1 cellular context compared by ENCODE assay signal in genomic region chr14:21211509-21211908, GRCh38.
TF ChIP-seq lines count a peak whose summit lies in the region.

No MANE protein-coding gene starts in this region.

TF ChIP-seq in HepG2, 621 proteins besides CTCF, POLR2A, EP300 and RAD21:
- no peak for TF ChIP-seq AGO1 (IDR thresholded peaks at IDR 0.05; ENCODE audit: low read depth, low read length, poor library complexity, severe bottlenecking)
- no peak for TF ChIP-seq KLF13 (CRISPR knock-in tag; IDR thresholded peaks at IDR 0.05)
- TF ChIP-seq ATM (IDR thresholded peaks at IDR 0.05; ENCODE audit: borderline replicate concordance), result no peak
- 0 out of 2 replicates have a peak, but pooled peaks have one; percentile 3 for TF ChIP-seq RAD51 (IDR thresholded peaks at IDR 0.05; ENCODE audit: borderline replicate concordance)
- peak; percentile 4 for TF ChIP-seq RBM22 (optimal IDR thresholded peaks at IDR 0.05; ENCODE audit: low read length)
- TF ChIP-seq MLX (CRISPR knock-in tag; IDR thresholded peaks at IDR 0.05), result no peak
- TF ChIP-seq POGK (CRISPR knock-in tag; conservative IDR thresholded peaks at IDR 0.05), result no peak
- no peak for TF ChIP-seq DDIT3 (CRISPR knock-in tag; IDR thresholded peaks at IDR 0.05)
- TF ChIP-seq ZNF367 (CRISPR knock-in tag; IDR thresholded peaks at IDR 0.05; ENCODE audit: borderline replicate concordance), result no peak
- TF ChIP-seq ZNF18 (CRISPR knock-in tag; IDR thresholded peaks at IDR 0.05; ENCODE audit: insufficient replicate concordance), result peak; percentile 28
- TF ChIP-seq NPAS2 (CRISPR knock-in tag; IDR thresholded peaks at IDR 0.05; ENCODE audit: borderline replicate concordance), result no peak
- TF ChIP-seq ATF4 (CRISPR knock-in tag; IDR thresholded peaks at IDR 0.05), result 0 out of 4 replicates have a peak, but pooled peaks of 1 of the 2 experiments have one; percentile 17
- TF ChIP-seq CREB3 (CRISPR knock-in tag; IDR thresholded peaks at IDR 0.05), result no peak
- no peak for TF ChIP-seq RFX3 (CRISPR knock-in tag; IDR thresholded peaks at IDR 0.05)
- no peak for TF ChIP-seq ZNF317 (CRISPR knock-in tag; IDR thresholded peaks at IDR 0.05)
- no peak for TF ChIP-seq ZBTB3 (CRISPR knock-in tag; IDR thresholded peaks at IDR 0.05; ENCODE audit: borderline replicate concordance, low read depth)
- no peak for TF ChIP-seq KLF11 (CRISPR knock-in tag; IDR thresholded peaks at IDR 0.05)
- no peak for TF ChIP-seq SYNCRIP (IDR thresholded peaks at IDR 0.05; ENCODE audit: insufficient read depth, low read depth, low read length)
- no peak for TF ChIP-seq ZFP41 (CRISPR knock-in tag; IDR thresholded peaks at IDR 0.05; ENCODE audit: borderline replicate concordance)
- TF ChIP-seq HMGXB4 (CRISPR knock-in tag; IDR thresholded peaks at IDR 0.05; ENCODE audit: borderline replicate concordance in 1 of 2, low read depth in 1 of 2), result no peak
- TF ChIP-seq SNAI1 (CRISPR knock-in tag; IDR thresholded peaks at IDR 0.05; ENCODE audit: borderline replicate concordance), result no peak
- no peak for TF ChIP-seq ZNF280B (CRISPR knock-in tag; IDR thresholded peaks at IDR 0.05; ENCODE audit: borderline replicate concordance)
- no peak for TF ChIP-seq SETDB1 (CRISPR knock-in tag; IDR thresholded peaks at IDR 0.05; ENCODE audit: borderline replicate concordance)
- TF ChIP-seq ATF1 (CRISPR knock-in tag; IDR thresholded peaks at IDR 0.05), result no peak
- TF ChIP-seq ZNF570 (CRISPR knock-in tag; IDR thresholded peaks at IDR 0.05; ENCODE audit: borderline replicate concordance), result no peak
- no peak for TF ChIP-seq RBM39 (IDR thresholded peaks at IDR 0.05; ENCODE audit: low read depth, low read length, poor library complexity, severe bottlenecking)
- TF ChIP-seq ZKSCAN5 (CRISPR knock-in tag; IDR thresholded peaks at IDR 0.05), result no peak
- no peak for TF ChIP-seq NR2F1 (CRISPR knock-in tag; IDR thresholded peaks at IDR 0.05)
- TF ChIP-seq ZBTB43 (CRISPR knock-in tag; conservative IDR thresholded peaks at IDR 0.05), result no peak
- TF ChIP-seq STAG1 (CRISPR knock-in tag; IDR thresholded peaks at IDR 0.05), result no peak
- no peak for TF ChIP-seq KLF12 (CRISPR knock-in tag; IDR thresholded peaks at IDR 0.05; ENCODE audit: borderline replicate concordance)
- no peak for TF ChIP-seq ZNF329 (CRISPR knock-in tag; IDR thresholded peaks at IDR 0.05; ENCODE audit: low read depth)
- TF ChIP-seq TFAP4 (IDR thresholded peaks at IDR 0.05; ENCODE audit: borderline replicate concordance, low read depth), result no peak
- no peak for TF ChIP-seq HIVEP1 (CRISPR knock-in tag; IDR thresholded peaks at IDR 0.05)
- no peak for TF ChIP-seq ZKSCAN8 (CRISPR knock-in tag; IDR thresholded peaks at IDR 0.05; ENCODE audit: borderline replicate concordance)
